1 cellular context compared by ENCODE assay signal in the genomic region with DNA sequence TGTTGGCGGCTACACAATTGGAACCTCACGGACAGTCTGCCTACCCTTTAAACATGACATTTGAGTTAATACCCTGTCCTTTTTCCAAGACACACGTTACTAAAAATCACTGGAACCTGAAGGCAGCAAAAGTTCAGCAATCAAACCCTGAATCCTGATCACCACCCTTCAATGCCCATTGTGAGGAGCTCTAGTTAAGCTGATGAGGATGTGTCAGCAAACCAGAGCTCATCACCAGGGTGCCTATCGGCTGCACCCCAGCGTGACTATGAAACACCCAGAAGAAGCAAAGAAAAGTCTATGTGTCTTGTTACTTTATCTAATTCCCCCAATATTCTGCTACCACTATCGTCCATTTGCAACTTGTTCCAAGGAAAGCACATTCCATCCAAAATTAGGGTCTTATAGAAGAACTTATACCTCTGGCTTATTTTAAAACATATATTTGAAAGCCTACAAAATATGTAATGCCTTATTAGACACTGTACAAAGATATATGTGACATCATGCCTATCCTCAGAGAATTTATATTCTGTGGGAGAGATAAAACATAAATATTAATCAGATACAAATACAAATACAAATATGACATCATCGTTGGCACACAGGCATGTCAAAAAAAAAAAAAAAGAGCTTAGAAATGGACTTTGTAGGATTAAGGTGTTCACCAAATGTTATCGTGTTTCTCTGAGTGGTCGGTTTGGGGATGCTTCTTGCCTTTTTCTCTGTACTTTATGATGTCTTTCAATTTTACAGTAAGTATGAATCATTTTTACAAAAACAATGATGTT.
TF ChIP-seq lines count a peak whose summit lies in the region.

No MANE protein-coding gene starts in this region.

TF ChIP-seq in K562, 482 proteins besides CTCF, POLR2A, EP300 and RAD21 (continued from another document):
- TF ChIP-seq, protein P1, sequence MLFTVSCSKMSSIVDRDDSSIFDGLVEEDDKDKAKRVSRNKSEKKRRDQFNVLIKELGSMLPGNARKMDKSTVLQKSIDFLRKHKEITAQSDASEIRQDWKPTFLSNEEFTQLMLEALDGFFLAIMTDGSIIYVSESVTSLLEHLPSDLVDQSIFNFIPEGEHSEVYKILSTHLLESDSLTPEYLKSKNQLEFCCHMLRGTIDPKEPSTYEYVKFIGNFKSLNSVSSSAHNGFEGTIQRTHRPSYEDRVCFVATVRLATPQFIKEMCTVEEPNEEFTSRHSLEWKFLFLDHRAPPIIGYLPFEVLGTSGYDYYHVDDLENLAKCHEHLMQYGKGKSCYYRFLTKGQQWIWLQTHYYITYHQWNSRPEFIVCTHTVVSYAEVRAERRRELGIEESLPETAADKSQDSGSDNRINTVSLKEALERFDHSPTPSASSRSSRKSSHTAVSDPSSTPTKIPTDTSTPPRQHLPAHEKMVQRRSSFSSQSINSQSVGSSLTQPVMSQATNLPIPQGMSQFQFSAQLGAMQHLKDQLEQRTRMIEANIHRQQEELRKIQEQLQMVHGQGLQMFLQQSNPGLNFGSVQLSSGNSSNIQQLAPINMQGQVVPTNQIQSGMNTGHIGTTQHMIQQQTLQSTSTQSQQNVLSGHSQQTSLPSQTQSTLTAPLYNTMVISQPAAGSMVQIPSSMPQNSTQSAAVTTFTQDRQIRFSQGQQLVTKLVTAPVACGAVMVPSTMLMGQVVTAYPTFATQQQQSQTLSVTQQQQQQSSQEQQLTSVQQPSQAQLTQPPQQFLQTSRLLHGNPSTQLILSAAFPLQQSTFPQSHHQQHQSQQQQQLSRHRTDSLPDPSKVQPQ (CRISPR knock-in tag; IDR thresholded peaks at IDR 0.05; ENCODE audit: borderline replicate concordance), result no peak
- no peak for TF ChIP-seq NUFIP1 (IDR thresholded peaks at IDR 0.05; ENCODE audit: partially characterized antibody)
- no peak for TF ChIP-seq ZNF253 (CRISPR knock-in tag; conservative IDR thresholded peaks at IDR 0.05)
- TF ChIP-seq, protein P2, sequence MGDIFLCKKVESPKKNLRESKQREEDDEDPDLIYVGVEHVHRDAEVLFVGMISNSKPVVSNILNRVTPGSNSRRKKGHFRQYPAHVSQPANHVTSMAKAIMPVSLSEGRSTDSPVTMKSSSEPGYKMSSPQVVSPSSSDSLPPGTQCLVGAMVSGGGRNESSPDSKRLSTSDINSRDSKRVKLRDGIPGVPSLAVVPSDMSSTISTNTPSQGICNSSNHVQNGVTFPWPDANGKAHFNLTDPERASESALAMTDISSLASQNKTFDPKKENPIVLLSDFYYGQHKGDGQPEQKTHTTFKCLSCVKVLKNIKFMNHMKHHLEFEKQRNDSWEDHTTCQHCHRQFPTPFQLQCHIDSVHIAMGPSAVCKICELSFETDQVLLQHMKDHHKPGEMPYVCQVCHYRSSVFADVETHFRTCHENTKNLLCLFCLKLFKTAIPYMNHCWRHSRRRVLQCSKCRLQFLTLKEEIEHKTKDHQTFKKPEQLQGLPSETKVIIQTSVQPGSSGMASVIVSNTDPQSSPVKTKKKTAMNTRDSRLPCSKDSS (IDR thresholded peaks at IDR 0.05; ENCODE audit: low read depth, partially characterized antibody), result no peak
- no peak for TF ChIP-seq NCOA1 (IDR thresholded peaks at IDR 0.05; ENCODE audit: low read depth)
- TF ChIP-seq U2AF2 (optimal IDR thresholded peaks at IDR 0.05; ENCODE audit: low read depth, low read length), result no peak
